ENCODE assay signal across 8 cellular contexts in the genomic region with DNA sequence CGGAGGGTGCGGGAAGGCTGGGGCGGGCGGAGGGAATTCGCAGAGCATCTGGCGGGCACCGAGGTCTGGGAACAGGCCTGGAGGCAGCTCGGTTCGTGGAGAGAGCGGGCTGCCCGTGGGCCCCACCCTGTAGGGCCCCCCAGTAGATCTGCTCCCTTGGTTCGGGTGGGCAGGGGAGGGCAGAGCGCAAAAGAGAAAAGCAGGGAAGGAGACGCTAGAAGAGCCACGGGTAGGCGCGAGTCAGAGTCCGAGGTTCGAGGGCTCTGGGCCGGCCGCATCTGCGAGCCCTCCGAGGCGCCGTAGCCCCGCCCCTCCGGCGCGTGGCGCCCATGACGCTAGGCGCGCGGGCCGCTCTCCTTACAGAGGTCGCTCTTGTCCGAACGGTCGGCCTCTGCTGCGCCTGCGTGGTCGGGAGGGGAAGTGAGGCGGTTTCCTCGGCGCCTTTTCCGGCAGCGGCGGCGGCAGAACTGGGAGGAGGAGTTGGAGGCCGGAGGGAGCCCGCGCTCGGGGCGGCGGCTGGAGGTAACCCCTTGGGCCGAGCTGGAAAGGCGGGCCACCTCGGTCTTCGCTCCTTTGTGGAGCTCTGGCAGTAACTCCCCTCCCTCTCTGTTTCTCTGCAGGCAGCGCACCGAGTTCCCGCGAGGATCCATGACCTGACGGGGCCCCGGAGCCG. TPM values are rescaled to one million over a fixed set of nuclear protein-coding genes. Genes with fewer than 3 reads are reported as not detected.
DNase-seq lines count a peak whose midpoint lies in the region; ATAC-seq and TF ChIP-seq lines count a peak whose summit lies in the region.

A gene (plus strand): TSS at position 447 of the 673 bp plus-strand sequence. CDS start 655 bp downstream, outside the sequence.

- TF ChIP-seq CTCF in right atrium auricular region (IDR thresholded peaks at IDR 0.05) = peak in 1 of 2 donors; percentile 40
- peak; percentile 27 to 58 (median 36) for TF ChIP-seq CTCF in uterus (IDR thresholded peaks at IDR 0.05)

- H3K4me3 Mint-ChIP-seq in T-helper 17 cell = peak within 1 kb of the TSS; percentile 100

- no peaks in the 10 kb centered on the region for H3K27me3 Mint-ChIP-seq in T-helper 17 cell

- H3K27ac Mint-ChIP-seq in T-helper 17 cell = peak within 1 kb of the TSS; percentile 99

- peak; percentile 89 for TF ChIP-seq POLR2A in GM15510 (IDR thresholded peaks at IDR 0.05; ENCODE audit: borderline replicate concordance, extremely low read depth, insufficient read length)
- TF ChIP-seq POLR2A in uterus (IDR thresholded peaks at IDR 0.05) = peak; percentile 94 to 95

- DNase-seq in NCI-H1694 treated with DMSO at 0.1 percent for 48 hours (lab: John Stamatoyannopoulos, UW) (peak; percentile 93), T-helper 17 cell (peak; percentile 88 to 92 (median 91)), right atrium auricular region (ENCODE audit: low spot score) (peak; percentile 98), pulmonary artery endothelial cell (ENCODE audit: low read depth, low spot score) (peak; percentile 88), uterus (peak; percentile 98)

- peak within 1 kb of the TSS; percentile 92 for H3K27ac ChIP-seq in angular gyrus (ENCODE audit: low read depth, low read length)
- peak within 1 kb of the TSS; percentile 100 for H3K27ac ChIP-seq in right atrium auricular region
- peak within 1 kb of the TSS; percentile 99 to 100 for H3K27ac ChIP-seq in uterus

- no peaks in the 10 kb centered on the region for H3K27me3 ChIP-seq in right atrium auricular region
- H3K27me3 ChIP-seq in uterus = no peaks in the 10 kb centered on the region

- H3K9me3 ChIP-seq in T-helper 17 cell (ENCODE audit: control insufficient read depth, low read length, poor library complexity, severe bottlenecking) (peaks cover 4% of the 10 kb centered on the region), right atrium auricular region (no peaks in the 10 kb centered on the region), uterus (no peaks in the 10 kb centered on the region)

- H3K36me3 ChIP-seq in right atrium auricular region (peaks cover 21% of the 10 kb centered on the region), uterus (no peaks in the 10 kb centered on the region)

- H3K4me3 ChIP-seq in right atrium auricular region (peak within 1 kb of the TSS; percentile 99 to 100), uterus (peak within 1 kb of the TSS; percentile 83 to 100)

- H3K36me3 Mint-ChIP-seq in T-helper 17 cell (ENCODE audit: low read depth) = peaks cover 18% of the 10 kb centered on the region

- H3K4me1 ChIP-seq in right atrium auricular region (peaks cover 0 to 41% of the 10 kb centered on the region in 2 donors), uterus (peaks cover 14% of the 10 kb centered on the region in 2 donors)

- ATAC-seq in HG02885 (IDR thresholded peaks at IDR 0.05; ENCODE audit: poor library complexity, unreplicated experiment) (peak; percentile 87), T-helper 17 cell (peak; percentile 85)

- peaks cover 26% of the 10 kb centered on the region for H3K4me1 Mint-ChIP-seq in T-helper 17 cell

- intact Hi-C loops in uterus (cut with DNase I; ENCODE audit: low total_unique reads) = loop anchor here (10.0 kb wide), 1 partner anchor 212 kb away; no protein-coding TSS in a partner anchor

RNA-seq across cellular contexts. Expression of the gene that starts here (rescaled TPM):
- total RNA-seq in T-helper 17 cell = 10 to 100 TPM; 95.2 to 98.5 TPM
- total RNA-seq in right atrium auricular region = 10 to 100 TPM; 21.4 to 25.1 TPM
- 86.0 and 110 TPM in 2 replicates for total RNA-seq in pulmonary artery endothelial cell
- total RNA-seq in uterus = 10 to 100 TPM; 21.3 to 70.8 (median 36.1) TPM

Comparison
In these comparisons a context has a peak if more than half of its experiments do, and no peak if none do; other contexts are left out.
1. Peak in every context shown above with its lines: DNase-seq, ATAC-seq, H3K4me3 ChIP-seq and H3K27ac ChIP-seq.